Comparison of ENCODE assay signal across 1 cellular context in genomic region chr19:982567-983170, GRCh38.
TF ChIP-seq lines count a peak whose summit lies in the region.

No MANE protein-coding gene starts in this region.

TF ChIP-seq in HEK293, 187 proteins besides CTCF, POLR2A, EP300 and RAD21 (continued from another document and continues in another):
- TF ChIP-seq ZNF561 (tag by site-specific recombination; IDR thresholded peaks at IDR 0.05; ENCODE audit: borderline replicate concordance) (peak; percentile 93; the same call in 1 of the 2 replicates), ZNF664 (tag by site-specific recombination; IDR thresholded peaks at IDR 0.05) (no peak), ZNF302 (tag by site-specific recombination; IDR thresholded peaks at IDR 0.05; ENCODE audit: low read depth) (no peak), ZNF624 (tag by site-specific recombination; IDR thresholded peaks at IDR 0.05) (no peak), ZNF16 (tag by site-specific recombination; IDR thresholded peaks at IDR 0.05; ENCODE audit: low read depth) (no peak), SETDB1 (IDR thresholded peaks at IDR 0.05; ENCODE audit: insufficient read length, low read length) (no peak), ZNF391 (tag by site-specific recombination; IDR thresholded peaks at IDR 0.05; ENCODE audit: borderline replicate concordance, low read depth) (no peak), ZNF596 (tag by site-specific recombination; IDR thresholded peaks at IDR 0.05) (peak; percentile 61; the same call in 1 of the 2 replicates), ZNF704 (tag by site-specific recombination; IDR thresholded peaks at IDR 0.05) (no peak), ZNF354C (tag by site-specific recombination; IDR thresholded peaks at IDR 0.05; ENCODE audit: borderline replicate concordance, low read depth) (no peak), ZBTB8A (tag by site-specific recombination; IDR thresholded peaks at IDR 0.05) (peak; percentile 54), ZNF362 (tag by site-specific recombination; IDR thresholded peaks at IDR 0.05) (no peak), PRDM4 (tag by site-specific recombination; IDR thresholded peaks at IDR 0.05) (peak; percentile 21; the same call in 1 of the 2 replicates), ZNF24 (tag by site-specific recombination; IDR thresholded peaks at IDR 0.05) (no peak), ZNF335 (tag by site-specific recombination; conservative IDR thresholded peaks at IDR 0.05) (peak; percentile 76), ZNF76 (tag by site-specific recombination; IDR thresholded peaks at IDR 0.05; ENCODE audit: borderline replicate concordance, low read depth) (no peak), ZNF473 (tag by site-specific recombination; IDR thresholded peaks at IDR 0.05) (no peak), GLI2 (tag by site-specific recombination; IDR thresholded peaks at IDR 0.05; ENCODE audit: borderline replicate concordance, low read depth) (no peak), GLIS1 (tag by site-specific recombination; IDR thresholded peaks at IDR 0.05) (peak; percentile 22; the same call in 1 of the 2 replicates), MYNN (tag by site-specific recombination; IDR thresholded peaks at IDR 0.05; ENCODE audit: borderline replicate concordance) (no peak), ZNF549 (tag by site-specific recombination; IDR thresholded peaks at IDR 0.05) (no peak), ZNF670 (tag by site-specific recombination; IDR thresholded peaks at IDR 0.05; ENCODE audit: low read depth) (no peak), ZNF155 (tag by site-specific recombination; IDR thresholded peaks at IDR 0.05) (no peak), ZNF146 (tag by site-specific recombination; IDR thresholded peaks at IDR 0.05) (no peak), ZNF121 (tag by site-specific recombination; IDR thresholded peaks at IDR 0.05) (no peak), ZBTB1 (tag by site-specific recombination; IDR thresholded peaks at IDR 0.05) (no peak), OSR2 (tag by site-specific recombination; IDR thresholded peaks at IDR 0.05) (peak; percentile 21; the same call in 1 of the 2 replicates), EGR2 (tag by site-specific recombination; IDR thresholded peaks at IDR 0.05; ENCODE audit: low read depth) (no peak), FEZF1 (tag by site-specific recombination; IDR thresholded peaks at IDR 0.05) (no peak), ZNF488 (tag by site-specific recombination; IDR thresholded peaks at IDR 0.05) (no peak), ZNF211 (tag by site-specific recombination; IDR thresholded peaks at IDR 0.05; ENCODE audit: low read depth) (no peak), GLI4 (tag by site-specific recombination; IDR thresholded peaks at IDR 0.05) (no peak), HIC1 (tag by site-specific recombination; IDR thresholded peaks at IDR 0.05) (peak; percentile 85), YY2 (tag by site-specific recombination; IDR thresholded peaks at IDR 0.05) (no peak), REST (tag by site-specific recombination; IDR thresholded peaks at IDR 0.05) (no peak), ZNF777 (tag by site-specific recombination; IDR thresholded peaks at IDR 0.05; ENCODE audit: borderline replicate concordance) (no peak), KLF16 (tag by site-specific recombination; IDR thresholded peaks at IDR 0.05) (no peak), ZSCAN23 (tag by site-specific recombination; IDR thresholded peaks at IDR 0.05) (no peak), ZNF518A (tag by site-specific recombination; conservative IDR thresholded peaks at IDR 0.05; ENCODE audit: low read depth) (no peak), ZNF433 (tag by site-specific recombination; IDR thresholded peaks at IDR 0.05; ENCODE audit: low read depth) (no peak), ZNF202 (tag by site-specific recombination; IDR thresholded peaks at IDR 0.05; ENCODE audit: borderline replicate concordance) (no peak), REPIN1 (tag by site-specific recombination; IDR thresholded peaks at IDR 0.05; ENCODE audit: low read depth) (no peak), ZFP37 (tag by site-specific recombination; IDR thresholded peaks at IDR 0.05) (no peak), ZNF175 (tag by site-specific recombination; IDR thresholded peaks at IDR 0.05) (no peak), ZBTB48 (tag by site-specific recombination; IDR thresholded peaks at IDR 0.05) (0 out of 2 replicates have a peak, but pooled peaks have one; percentile 17)
